In the genomic region with DNA sequence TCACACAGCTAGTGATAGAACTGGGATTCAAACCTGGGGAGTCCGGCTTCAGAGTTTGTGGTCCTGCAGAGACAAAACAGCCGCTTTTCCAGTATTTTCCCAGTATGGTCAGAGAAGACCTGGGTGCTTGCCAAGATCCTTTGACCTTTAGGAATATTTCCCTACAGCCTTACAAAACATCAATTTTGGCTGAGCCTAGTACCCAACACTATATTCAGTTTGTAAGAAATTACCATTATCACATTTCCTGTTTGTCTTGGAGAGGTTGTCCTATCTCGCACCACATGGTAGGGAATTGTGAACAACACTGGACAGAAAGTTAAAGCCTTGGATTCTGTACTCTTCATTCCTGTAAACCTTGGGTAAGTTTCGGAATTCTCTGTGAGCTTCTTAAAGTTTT, we compare ENCODE assay signal across 1 cellular context.
TF ChIP-seq lines count a peak whose summit lies in the region.

No MANE protein-coding gene starts in this region.

TF ChIP-seq in HepG2, 621 proteins besides CTCF, POLR2A, EP300 and RAD21:
- no peak for TF ChIP-seq ZNF747 (CRISPR knock-in tag; IDR thresholded peaks at IDR 0.05; ENCODE audit: borderline replicate concordance)
- no peak for TF ChIP-seq ZNF160 (CRISPR knock-in tag; IDR thresholded peaks at IDR 0.05)
- 0 out of 2 replicates have a peak, but pooled peaks have one; percentile 23 for TF ChIP-seq ZNF629 (CRISPR knock-in tag; conservative IDR thresholded peaks at IDR 0.05)
